Comparison of ENCODE assay signal across 8 cellular contexts in genomic region chr1:154973344-154974085, GRCh38. TPM values are rescaled to one million over a fixed set of nuclear protein-coding genes. Genes with fewer than 3 reads are reported as not detected.
DNase-seq lines count a peak whose midpoint lies in the region; ATAC-seq, FAIRE-seq and TF ChIP-seq lines count a peak whose summit lies in the region.

No MANE protein-coding gene starts in this region.

- H2AK5ac ChIP-seq in mesenchymal stem cell (ENCODE audit: low read length, severe bottlenecking): peak overlapping the region; percentile 95

- H3K9ac ChIP-seq in endodermal cell (ENCODE audit: extremely low read depth, low read length, poor library complexity, severe bottlenecking): peak overlapping the region; percentile 96
- peak overlapping the region; percentile 98 for H3K9ac ChIP-seq in mesenchymal stem cell (ENCODE audit: low read length)

- H4K91ac ChIP-seq in mesenchymal stem cell (ENCODE audit: low read length): peak overlapping the region; percentile 78

- peak overlapping the region; percentile 57 for H4K8ac ChIP-seq in mesenchymal stem cell (ENCODE audit: low read length)

- H3K23ac ChIP-seq in mesenchymal stem cell (ENCODE audit: low read length in 2 of 2): no peak overlapping the region

- ATAC-seq in GM21515 (IDR thresholded peaks at IDR 0.05; ENCODE audit: unreplicated experiment): no peak

- H3K4me1 ChIP-seq in endodermal cell (ENCODE audit: control insufficient read depth, insufficient read depth, low read length) (peaks cover 6% of the 10 kb centered on the region), mesenchymal stem cell (ENCODE audit: control insufficient read depth, insufficient read depth, low read depth, low read length) (peaks cover 16% of the 10 kb centered on the region)

- H2BK120ac ChIP-seq in mesenchymal stem cell (ENCODE audit: low read depth, low read length): peak overlapping the region; percentile 87

- H3K4me2 ChIP-seq in mesenchymal stem cell (ENCODE audit: low read length, poor library complexity, severe bottlenecking): peak overlapping the region; percentile 86

- 1 to 2% methylated on average over 15 to 32 of the region's 35 CpGs for WGBS in endodermal cell (ENCODE audit: insufficient coverage in 1 of 2, insufficient read length in 1 of 2), 2 experiments
- under 1% methylated on average over 24 of the region's 35 CpGs for WGBS in mesenchymal stem cell

- H3K27me3 ChIP-seq in endodermal cell (ENCODE audit: control insufficient read depth, insufficient read depth, low read length, poor library complexity, severe bottlenecking): no peaks in the 10 kb centered on the region
- H3K27me3 ChIP-seq in mesenchymal stem cell (ENCODE audit: control insufficient read depth in 1 of 2, insufficient read depth in 1 of 2, low read length in 2 of 2): no peaks in the 10 kb centered on the region

- H3K18ac ChIP-seq in mesenchymal stem cell (ENCODE audit: low read depth in 1 of 2, low read length in 2 of 2): peak overlapping the region; percentile 28 to 96

- no peak overlapping the region for H3K4me3 Mint-ChIP-seq in endodermal cell

- FAIRE-seq in HTR-8/SVneo (lab: Jason Lieb, UNC): no peak

- peak overlapping the region; percentile 83 to 85 for H3K4ac ChIP-seq in mesenchymal stem cell (ENCODE audit: low read depth in 1 of 2, low read length in 2 of 2)

- H3K4me1 Mint-ChIP-seq in endodermal cell: peaks cover 34% of the 10 kb centered on the region

- no peaks in the 10 kb centered on the region for H3K79me1 ChIP-seq in mesenchymal stem cell (replicated peaks; ENCODE audit: low read length, poor library complexity, severe bottlenecking)

- H3K36me3 ChIP-seq in endodermal cell (ENCODE audit: control insufficient read depth, insufficient read depth, low read length) (peaks cover 14% of the 10 kb centered on the region), mesenchymal stem cell (ENCODE audit: control insufficient read depth in 1 of 2, insufficient read depth in 2 of 2, low read depth in 1 of 2, low read length in 2 of 2) (peaks cover 2 to 7% of the 10 kb centered on the region in 2 experiments)

- TF ChIP-seq CTCF in GM10266 (IDR thresholded peaks at IDR 0.05; ENCODE audit: control insufficient read depth, insufficient read depth, low read depth, missing control alignments): no peak
- peak; percentile 43 for TF ChIP-seq CTCF in endodermal cell (conservative IDR thresholded peaks at IDR 0.05)

- peak overlapping the region; percentile 95 for H2BK5ac ChIP-seq in mesenchymal stem cell (ENCODE audit: low read depth, low read length, poor library complexity, severe bottlenecking)

- peak overlapping the region; percentile 15 for H2BK15ac ChIP-seq in mesenchymal stem cell (ENCODE audit: low read depth, poor library complexity, severe bottlenecking)

- H3K9me3 ChIP-seq in endodermal cell (ENCODE audit: control insufficient read depth, low read length): no peaks in the 10 kb centered on the region
- H3K9me3 ChIP-seq in mesenchymal stem cell (ENCODE audit: control insufficient read depth, low read length): no peaks in the 10 kb centered on the region

- no peak overlapping the region for H3K27ac Mint-ChIP-seq in endodermal cell

- H2AFZ ChIP-seq in mesenchymal stem cell (ENCODE audit: low read depth, low read length): no peak overlapping the region

- peaks cover 12% of the 10 kb centered on the region for H3K36me3 Mint-ChIP-seq in endodermal cell (ENCODE audit: low read depth)

- no peaks in the 10 kb centered on the region for H3K9me3 Mint-ChIP-seq in endodermal cell

- H3K14ac ChIP-seq in mesenchymal stem cell (ENCODE audit: low read length in 2 of 2): no peak overlapping the region

- no peaks in the 10 kb centered on the region for H3K27me3 Mint-ChIP-seq in endodermal cell (ENCODE audit: insufficient read depth)

- H3K4me3 ChIP-seq in endodermal cell (ENCODE audit: low read length): peak overlapping the region; percentile 99
- peak overlapping the region; percentile 76 to 85 for H3K4me3 ChIP-seq in mesenchymal stem cell (ENCODE audit: insufficient read depth in 1 of 2, low read depth in 1 of 2, low read length in 2 of 2)

- DNase-seq in GM10266 (ENCODE audit: extremely low spot score) (peak; percentile 88), HTR-8/SVneo (ENCODE audit: insufficient read length, low spot score) (peak; percentile 77), NOMO-1 treated with DMSO at 0.1 percent for 48 hours (lab: John Stamatoyannopoulos, UW; ENCODE audit: unreplicated experiment) (peak; percentile 95), endodermal cell (peak; percentile 99), mesenchymal stem cell (peak; percentile 99)
- DNase-seq in activated CD8-positive, alpha-beta memory T cell treated with anti-CD3 and anti-CD28 coated beads for 48 hours (ENCODE audit: low read depth in 2 of 3, low spot score in 2 of 3): peak; percentile 76 to 94 (median 89)
- peak; percentile 82 for DNase-seq in stimulated activated CD8-positive, alpha-beta memory T cell treated with anti-CD3 and anti-CD28 coated beads, Interleukin-12 subunit alpha, Interleukin-12 subunit beta, amount 100 ng/mL, for 1 hour (ENCODE audit: low read depth)

- H3K27ac ChIP-seq in endodermal cell (ENCODE audit: low read depth, low read length): peak overlapping the region; percentile 97
- peak overlapping the region; percentile 100 for H3K27ac ChIP-seq in mesenchymal stem cell (ENCODE audit: low read length, poor library complexity, severe bottlenecking)

- no peak overlapping the region for H2BK12ac ChIP-seq in mesenchymal stem cell (ENCODE audit: low read length in 2 of 2)

RNA-seq across cellular contexts. Expression of gene CKS1B, which starts 1.0 kb away (rescaled TPM):
- total RNA-seq in endodermal cell: 100 to 1,000 TPM; 145 to 229 TPM
- 355 TPM for polyA plus RNA-seq in endodermal cell (2013, experiment 1 of 2)
- 371 TPM for polyA plus RNA-seq in endodermal cell (2013, experiment 2 of 2)
- 48.2 TPM for polyA plus RNA-seq in mesenchymal stem cell (2013, experiment 1 of 2)
- 48.8 TPM for polyA plus RNA-seq in mesenchymal stem cell (2013, experiment 2 of 2)

RNA-seq across cellular contexts. Expression of gene SHC1, which starts 3.0 kb away (rescaled TPM):
- 100 to 1,000 TPM; 157 to 231 TPM for total RNA-seq in endodermal cell
- 134 TPM for polyA plus RNA-seq in endodermal cell (2013, experiment 1 of 2)
- polyA plus RNA-seq in endodermal cell (2013, experiment 2 of 2): 135 TPM
- 352 TPM for polyA plus RNA-seq in mesenchymal stem cell (2013, experiment 1 of 2)
- 344 TPM for polyA plus RNA-seq in mesenchymal stem cell (2013, experiment 2 of 2)

RNA-seq across cellular contexts. Expression of gene FLAD1, which starts 9.6 kb away (rescaled TPM):
- total RNA-seq in endodermal cell: 10 to 100 TPM; 61.9 to 65.0 TPM
- 54.8 TPM for polyA plus RNA-seq in endodermal cell (2013, experiment 1 of 2)
- 47.4 TPM for polyA plus RNA-seq in endodermal cell (2013, experiment 2 of 2)
- polyA plus RNA-seq in mesenchymal stem cell (2013, experiment 1 of 2): 26.7 TPM
- 26.3 TPM for polyA plus RNA-seq in mesenchymal stem cell (2013, experiment 2 of 2)

RNA-seq across cellular contexts. Expression of gene PYGO2, which starts 11.9 kb away (rescaled TPM):
- 10 to 100 TPM; 33.4 to 40.4 TPM for total RNA-seq in endodermal cell
- 35.0 TPM for polyA plus RNA-seq in endodermal cell (2013, experiment 1 of 2)
- polyA plus RNA-seq in endodermal cell (2013, experiment 2 of 2): 32.2 TPM
- 16.1 TPM for polyA plus RNA-seq in mesenchymal stem cell (2013, experiment 1 of 2)
- polyA plus RNA-seq in mesenchymal stem cell (2013, experiment 2 of 2): 15.3 TPM

RNA-seq across cellular contexts. Expression of gene PBXIP1, which starts 17.6 kb away (rescaled TPM):
- total RNA-seq in endodermal cell: 10 to 100 TPM; 42.5 to 61.3 TPM
- polyA plus RNA-seq in endodermal cell (2013, experiment 1 of 2): 38.9 TPM
- 39.4 TPM for polyA plus RNA-seq in endodermal cell (2013, experiment 2 of 2)
- 69.2 TPM for polyA plus RNA-seq in mesenchymal stem cell (2013, experiment 1 of 2)
- 66.7 TPM for polyA plus RNA-seq in mesenchymal stem cell (2013, experiment 2 of 2)
